ENCODE assay signal across 29 cellular contexts in the genomic region with DNA sequence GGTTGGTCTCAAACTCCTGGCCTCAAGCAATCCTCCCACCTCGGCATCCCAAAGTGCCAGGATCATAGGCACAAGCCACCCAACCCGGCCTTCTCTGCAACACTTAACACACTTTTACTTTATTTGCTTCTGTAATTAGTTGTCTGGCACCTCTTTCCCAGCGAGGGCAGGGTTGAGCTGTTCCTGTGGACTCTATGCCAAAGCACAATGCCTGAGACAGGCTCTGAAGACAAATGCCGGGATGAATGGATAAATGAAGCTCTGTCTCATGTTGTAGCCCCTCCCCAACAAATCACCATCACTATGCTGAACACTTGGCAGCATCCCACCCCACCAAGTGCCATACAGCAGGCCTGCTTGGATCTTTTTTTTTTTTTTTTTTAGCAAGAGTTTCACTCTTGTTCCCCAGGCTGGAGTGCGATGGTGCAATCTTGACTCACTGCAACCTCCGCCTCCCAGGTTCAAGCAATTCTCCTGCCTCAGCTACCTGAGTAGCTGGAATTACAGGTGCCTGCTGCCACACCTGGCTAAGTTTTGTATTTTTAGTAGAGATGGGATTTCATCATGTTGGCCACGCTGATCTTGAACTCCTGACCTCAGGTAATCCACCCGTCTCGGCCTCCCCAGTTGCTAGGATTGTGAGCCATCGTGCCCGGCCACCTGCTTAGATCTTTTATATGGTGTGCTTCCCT. TPM values are rescaled to one million over a fixed set of nuclear protein-coding genes. Genes with fewer than 3 reads are reported as not detected.
A peak's percentile ranks its signal among the peaks of the same experiment; 100 is the strongest.
DNase-seq lines count a peak whose midpoint lies in the region; ATAC-seq, FAIRE-seq and TF ChIP-seq lines count a peak whose summit lies in the region.
"Had no signal": no experiment of that assay in that cellular context is flagged by ENCODE, and none has a peak within 500 bp of the region (broad histone marks: within the 10 kb centered on the region; RNA-seq: fewer than 3 reads in every experiment).

No MANE protein-coding gene starts in this region.

- H3K4me1 ChIP-seq in right lobe of liver (peaks cover 0 to 61% (median 33%) of the 10 kb centered on the region in 4 donors), suprapubic skin (peaks cover 39% of the 10 kb centered on the region), small intestine (ENCODE audit: control insufficient read depth in 2 of 2, insufficient read depth in 1 of 2, low read depth in 1 of 2, low read length in 1 of 2) (peaks cover 0 to 6% of the 10 kb centered on the region in 2 donors)

- H3K27me3 Mint-ChIP-seq in activated T-cell treated with anti-CD3 and anti-CD28 coated beads, Interleukin-2, amount 50 U/mL, for 24 hours, result no peaks in the 10 kb centered on the region
- H3K27me3 Mint-ChIP-seq in activated T-cell treated with anti-CD3 and anti-CD28 coated beads, Interleukin-2, amount 50 U/mL, for 72 hours (ENCODE audit: low read depth), result no peaks in the 10 kb centered on the region
- H3K27me3 Mint-ChIP-seq: activated CD4-positive, alpha-beta T cell treated with anti-CD3 and anti-CD28 coated beads, Interleukin-2, amount 10 ng/mL, durations not matched to agents 7 days and 5 days; activated naive CD8-positive, alpha-beta T cell treated with anti-CD3 and anti-CD28 coated beads for 36 hours; IgD-negative memory B cell; natural killer cell treated with Interleukin-12 subunit alpha and Interleukin-12 subunit beta and Interleukin-15 and Interleukin-18, amount 100 ng/mL, for 72 hours; stimulated activated naive CD8-positive, alpha-beta T cell treated with anti-CD3 and anti-CD28 coated beads, Interleukin-15, amount 100 ng/mL, for 72 hours had no signal

- peaks cover 97% of the 10 kb centered on the region for H3K36me3 Mint-ChIP-seq in activated T-cell treated with anti-CD3 and anti-CD28 coated beads, Interleukin-2, amount 50 U/mL, for 24 hours (ENCODE audit: low read depth)
- H3K36me3 Mint-ChIP-seq in activated T-cell treated with anti-CD3 and anti-CD28 coated beads, Interleukin-2, amount 50 U/mL, for 72 hours (ENCODE audit: insufficient read depth in 2 of 2), result peaks cover 18 to 40% of the 10 kb centered on the region in 2 donors

- H3K27ac Mint-ChIP-seq in activated T-cell treated with anti-CD3 and anti-CD28 coated beads, Interleukin-2, amount 50 U/mL, for 24 hours, result peak overlapping the region; percentile 18
- H3K27ac Mint-ChIP-seq in activated T-cell treated with anti-CD3 and anti-CD28 coated beads, Interleukin-2, amount 50 U/mL, for 72 hours, result no peak overlapping the region
- H3K27ac Mint-ChIP-seq: activated naive CD8-positive, alpha-beta T cell treated with anti-CD3 and anti-CD28 coated beads for 36 hours; activated T-helper 2 cell treated with anti-CD3 and anti-CD28 coated beads, Interferon-gamma antibody, Interleukin-2, Interleukin-4, amounts not matched to agents 10 μg/mL and 5 μg/mL and 100 μg/mL, durations not matched to agents 14 hours and 24 hours and 36 hours; CD8-positive, alpha-beta T cell; IgD-negative memory B cell; natural killer cell treated with Interleukin-12 subunit alpha and Interleukin-12 subunit beta and Interleukin-15 and Interleukin-18, amount 100 ng/mL, for 72 hours had no signal

- H3K36me3 ChIP-seq in right lobe of liver (peaks cover 0 to 57% (median 3%) of the 10 kb centered on the region in 4 donors), suprapubic skin (peaks cover 96% of the 10 kb centered on the region), small intestine (ENCODE audit: control insufficient read depth in 2 of 2, insufficient read depth in 2 of 2, low read length in 2 of 2) (peaks cover 38% of the 10 kb centered on the region in 2 donors)

- no peak for FAIRE-seq in small intestine (lab: Jason Lieb, UNC)
- FAIRE-seq: H1 had no signal

- H3K27ac ChIP-seq in right lobe of liver (peak overlapping the region; percentile 6 to 86 (median 67)), suprapubic skin (peak overlapping the region; percentile 45), small intestine (ENCODE audit: low read depth in 1 of 2, low read length in 1 of 2) (no peak overlapping the region)
- H3K27ac ChIP-seq: ascending aorta, WERI-Rb-1 had no signal

- TF ChIP-seq EP300 in suprapubic skin (IDR thresholded peaks at IDR 0.05), result no peak

- H3K4me1 Mint-ChIP-seq in activated T-cell treated with anti-CD3 and anti-CD28 coated beads, Interleukin-2, amount 50 U/mL, for 24 hours (ENCODE audit: low read depth), result peaks cover 13% of the 10 kb centered on the region
- peaks cover 13% of the 10 kb centered on the region for H3K4me1 Mint-ChIP-seq in activated T-cell treated with anti-CD3 and anti-CD28 coated beads, Interleukin-2, amount 50 U/mL, for 72 hours (ENCODE audit: low read depth)
- H3K4me1 Mint-ChIP-seq: activated CD4-positive, alpha-beta T cell treated with anti-CD3 and anti-CD28 coated beads, Interleukin-2, amount 10 ng/mL, durations not matched to agents 7 days and 5 days; activated naive CD8-positive, alpha-beta T cell treated with anti-CD3 and anti-CD28 coated beads for 36 hours had no signal

- H3K9me3 ChIP-seq in right lobe of liver (no peaks in the 10 kb centered on the region), suprapubic skin (no peaks in the 10 kb centered on the region), small intestine (ENCODE audit: control insufficient read depth, low read depth) (no peaks in the 10 kb centered on the region)
- H3K9me3 ChIP-seq: ascending aorta, right atrium auricular region, SK-N-SH, transverse colon had no signal

- H3K4me3 ChIP-seq in epithelial cell of esophagus (ENCODE audit: low read length), result no peak overlapping the region
- no peak overlapping the region for H3K4me3 ChIP-seq in right lobe of liver
- no peak overlapping the region for H3K4me3 ChIP-seq in suprapubic skin
- no peak overlapping the region for H3K4me3 ChIP-seq in small intestine (ENCODE audit: low read depth in 1 of 2, low read length in 2 of 2)
- H3K4me3 ChIP-seq: ascending aorta, right atrium auricular region, transverse colon had no signal

- H3K27me3 ChIP-seq in right lobe of liver (no peaks in the 10 kb centered on the region), suprapubic skin (no peaks in the 10 kb centered on the region), small intestine (ENCODE audit: control insufficient read depth in 2 of 2, insufficient read depth in 2 of 2, low read length in 2 of 2) (no peaks in the 10 kb centered on the region)
- H3K27me3 ChIP-seq: ascending aorta, right atrium auricular region, transverse colon had no signal

- no peak for ATAC-seq in activated T-cell treated with anti-CD3 and anti-CD28 coated beads, Interleukin-2, amount 50 U/mL, for 72 hours (replicated peaks in 1 of 2)
- ATAC-seq in right lobe of liver, result peak in 1 of 4 donors; percentile 12
- ATAC-seq in GM19324 (IDR thresholded peaks at IDR 0.05; ENCODE audit: low FRiP score, unreplicated experiment), result no peak
- ATAC-seq: CD8-positive, alpha-beta T cell; natural killer cell treated with Interleukin-12 subunit alpha and Interleukin-12 subunit beta and Interleukin-15 and Interleukin-18, amount 100 ng/mL, for 72 hours; stimulated activated naive CD8-positive, alpha-beta T cell treated with anti-CD3 and anti-CD28 coated beads, Interleukin-15, amount 100 ng/mL, for 72 hours had no signal

- intact Hi-C loops in right lobe of liver (cut with DNase I), result loop anchor here in 1 of 2 donors (5.0 kb wide), 1 partner anchor 34 kb away; no protein-coding TSS in a partner anchor

- DNase-seq in activated T-cell treated with anti-CD3 and anti-CD28 coated beads, Interleukin-2, amount 50 U/mL, for 24 hours, result no peak
- DNase-seq in activated T-cell treated with anti-CD3 and anti-CD28 coated beads, Interleukin-2, amount 50 U/mL, for 72 hours, result no peak
- DNase-seq in epithelial cell of esophagus (ENCODE audit: low read depth), result peak; percentile 81
- DNase-seq in right lobe of liver, result no peak
- DNase-seq in suprapubic skin (ENCODE audit: low spot score in 2 of 2), result no peak
- no peak for DNase-seq in small intestine
- no peak for DNase-seq in DMS79 (lab: John Stamatoyannopoulos, UW)
- DNase-seq: 8988T; activated CD4-positive, alpha-beta T cell treated with anti-CD3 and anti-CD28 coated beads, Interleukin-2, amount 10 ng/mL, durations not matched to agents 7 days and 5 days; activated naive CD8-positive, alpha-beta T cell treated with anti-CD3 and anti-CD28 coated beads for 36 hours; CD8-positive, alpha-beta T cell; DMS153; foreskin melanocyte; islet precursor cell; NCI-H1105; NCI-H2029; SK-N-SH; stimulated activated CD4-positive, alpha-beta T cell treated with anti-CD3 and anti-CD28 coated beads, Interleukin-15, amount 100 ng/mL, for 24 hours; stimulated activated naive CD8-positive, alpha-beta T cell treated with anti-CD3 and anti-CD28 coated beads, Interleukin-15, amount 100 ng/mL, for 72 hours; transverse colon; WERI-Rb-1 had no signal

- no peak for TF ChIP-seq POLR2A in right lobe of liver (IDR thresholded peaks at IDR 0.05)
- no peak for TF ChIP-seq POLR2A in suprapubic skin (IDR thresholded peaks at IDR 0.05)

- TF ChIP-seq CTCF in epithelial cell of esophagus (IDR thresholded peaks at IDR 0.05; ENCODE audit: insufficient read depth, low read depth, low read length, missing control alignments), result peak; percentile 25
- TF ChIP-seq CTCF in right lobe of liver (IDR thresholded peaks at IDR 0.05), result no peak
- no peak for TF ChIP-seq CTCF in suprapubic skin (IDR thresholded peaks at IDR 0.05)

- no peak overlapping the region for H3K4me3 Mint-ChIP-seq in activated T-cell treated with anti-CD3 and anti-CD28 coated beads, Interleukin-2, amount 50 U/mL, for 24 hours
- no peak overlapping the region for H3K4me3 Mint-ChIP-seq in activated T-cell treated with anti-CD3 and anti-CD28 coated beads, Interleukin-2, amount 50 U/mL, for 72 hours
- H3K4me3 Mint-ChIP-seq: activated CD4-positive, alpha-beta T cell treated with anti-CD3 and anti-CD28 coated beads, Interleukin-2, amount 10 ng/mL, durations not matched to agents 7 days and 5 days; activated naive CD8-positive, alpha-beta T cell treated with anti-CD3 and anti-CD28 coated beads for 36 hours; CD8-positive, alpha-beta T cell; IgD-negative memory B cell; natural killer cell treated with Interleukin-12 subunit alpha and Interleukin-12 subunit beta and Interleukin-15 and Interleukin-18, amount 100 ng/mL, for 72 hours; stimulated activated naive CD8-positive, alpha-beta T cell treated with anti-CD3 and anti-CD28 coated beads, Interleukin-15, amount 100 ng/mL, for 72 hours; T-helper 2 cell treated with Interferon-gamma antibody and Interleukin-4, amounts not matched to agents 5 μg/mL and 100 μg/mL, for 36 hours had no signal

- 41% methylated on average over 11 of the region's 11 CpGs for WGBS in right lobe of liver (ENCODE audit: insufficient coverage, low coverage, low lambda C conversion rate, missing lambda C conversion rate)
- WGBS in suprapubic skin, result 67% methylated on average over 11 of the region's 11 CpGs
- WGBS in small intestine, 3 donors, result 87 to 90% (median 89%) methylated on average over 11 of the region's 11 CpGs

- no peaks in the 10 kb centered on the region for H3K9me3 Mint-ChIP-seq in activated T-cell treated with anti-CD3 and anti-CD28 coated beads, Interleukin-2, amount 50 U/mL, for 24 hours
- no peaks in the 10 kb centered on the region for H3K9me3 Mint-ChIP-seq in activated T-cell treated with anti-CD3 and anti-CD28 coated beads, Interleukin-2, amount 50 U/mL, for 72 hours
- H3K9me3 Mint-ChIP-seq: activated CD4-positive, alpha-beta T cell treated with anti-CD3 and anti-CD28 coated beads, Interleukin-2, amount 10 ng/mL, durations not matched to agents 7 days and 5 days; activated naive CD8-positive, alpha-beta T cell treated with anti-CD3 and anti-CD28 coated beads for 36 hours; activated T-helper 2 cell treated with anti-CD3 and anti-CD28 coated beads, Interferon-gamma antibody, Interleukin-2, Interleukin-4, amounts not matched to agents 10 μg/mL and 5 μg/mL and 100 μg/mL, durations not matched to agents 14 hours and 24 hours and 36 hours; CD8-positive, alpha-beta T cell; IgD-negative memory B cell; natural killer cell treated with Interleukin-12 subunit alpha and Interleukin-12 subunit beta and Interleukin-15 and Interleukin-18, amount 100 ng/mL, for 72 hours; stimulated activated naive CD8-positive, alpha-beta T cell treated with anti-CD3 and anti-CD28 coated beads, Interleukin-15, amount 100 ng/mL, for 72 hours; T-helper 2 cell treated with Interferon-gamma antibody and Interleukin-4, amounts not matched to agents 5 μg/mL and 100 μg/mL, for 36 hours had no signal

RNA-seq across cellular contexts. Expression of gene GPX3, which starts 21.3 kb away (rescaled TPM):
- not detected for total RNA-seq in activated T-cell treated with anti-CD3 and anti-CD28 coated beads, Interleukin-2, amount 50 U/mL, for 72 hours
- total RNA-seq in right lobe of liver (100 to 1,000 TPM; 192 to 869 (median 343) TPM), suprapubic skin (100 to 1,000 TPM; 242 to 601 (median 378) TPM)
- polyA plus RNA-seq in small intestine, result 1,000 to 10,000 TPM in 1 of 3 donors, 100 to 1,000 TPM in 1, 10 to 100 TPM in 1; 19.9 to 1,014 (median 191) TPM
- total RNA-seq: activated CD4-positive, alpha-beta T cell treated with anti-CD3 and anti-CD28 coated beads, Interleukin-2, amount 10 ng/mL, durations not matched to agents 7 days and 5 days; activated naive CD8-positive, alpha-beta T cell treated with anti-CD3 and anti-CD28 coated beads for 36 hours; activated T-helper 2 cell treated with anti-CD3 and anti-CD28 coated beads, Interferon-gamma antibody, Interleukin-2, Interleukin-4, amounts not matched to agents 10 μg/mL and 5 μg/mL and 100 μg/mL, durations not matched to agents 14 hours and 24 hours and 36 hours; CD8-positive, alpha-beta T cell; natural killer cell treated with Interleukin-12 subunit alpha and Interleukin-12 subunit beta and Interleukin-15 and Interleukin-18, amount 100 ng/mL, for 72 hours had no signal

RNA-seq across cellular contexts. Expression of gene TNIP1, which starts 39.1 kb away (rescaled TPM):
- 100 to 1,000 TPM; 358 to 420 TPM for total RNA-seq in activated T-cell treated with anti-CD3 and anti-CD28 coated beads, Interleukin-2, amount 50 U/mL, for 72 hours
- total RNA-seq in right lobe of liver, result 100 to 1,000 TPM in 1 of 6 experiments, 10 to 100 TPM in 5; 70.1 to 155 (median 79.1) TPM
- 10 to 100 TPM; 47.5 to 94.7 (median 70.9) TPM for total RNA-seq in suprapubic skin
- polyA plus RNA-seq in small intestine, result 100 to 1,000 TPM in 2 of 3 donors, 10 to 100 TPM in 1; 97.5 to 190 (median 164) TPM

Comparison
In these comparisons a context has a peak if more than half of its experiments do, and no peak if none do; other contexts are left out.
1. H3K27ac ChIP-seq: peak in right lobe of liver (3 of 3) and suprapubic skin (single experiment); none in small intestine (0 of 2).
2. RNA of gene GPX3, which starts 21.3 kb away (total RNA-seq): 242 to 601 TPM in suprapubic skin and 192 to 869 TPM in right lobe of liver; not detected in activated T-cell treated with anti-CD3 and anti-CD28 coated beads, Interleukin-2, amount 50 U/mL, for 72 hours; every median in the first group is over 100 times any median in the second.